ENCODE assay signal across 26 cellular contexts in genomic region chr6:149463781-149464180, GRCh38. TPM values are rescaled to one million over a fixed set of nuclear protein-coding genes. Genes with fewer than 3 reads are reported as not detected.
DNase-seq lines count a peak whose midpoint lies in the region; ATAC-seq and TF ChIP-seq lines count a peak whose summit lies in the region.
"Had no signal": no experiment of that assay in that cellular context is flagged by ENCODE, and none has a peak within 500 bp of the region (broad histone marks: within the 10 kb centered on the region; RNA-seq: fewer than 3 reads in every experiment).

No MANE protein-coding gene starts in this region.

- CTCF ChIA-PET in IMR-90 (lab: Yijun Ruan, JAX), result no interaction called here

- H2BK20ac ChIP-seq in IMR-90 (ENCODE audit: low read depth, low read length), result no peak overlapping the region

- H3K27ac ChIP-seq in IMR-90 (ENCODE audit: insufficient read depth, low read length) (no peak overlapping the region), fibroblast of lung (ENCODE audit: insufficient read depth, low read length) (no peak overlapping the region), osteoblast (ENCODE audit: low read depth, low read length) (no peak overlapping the region), vagina (no peak overlapping the region)
- H3K27ac ChIP-seq: C4-2B, cardiac muscle cell, prostate gland, SJSA1 had no signal

- peaks cover 23% of the 10 kb centered on the region for H3K4me1 Mint-ChIP-seq in activated CD4-positive, alpha-beta T cell treated with anti-CD3 and anti-CD28 coated beads, Interleukin-2, amount 10 ng/mL, durations not matched to agents 24 days and 14 days
- H3K4me1 Mint-ChIP-seq: natural killer cell had no signal

- peaks cover 62% of the 10 kb centered on the region for H3K36me3 Mint-ChIP-seq in activated CD4-positive, alpha-beta T cell treated with anti-CD3 and anti-CD28 coated beads, Interleukin-2, amount 10 ng/mL, durations not matched to agents 24 days and 14 days (ENCODE audit: low read depth)
- H3K36me3 Mint-ChIP-seq: natural killer cell had no signal

- no TSS peak for BruUV-seq in IMR-90 (replicated peaks; lab: Mats Ljungman, UMichigan)

- no peak for TF ChIP-seq RAD21 in IMR-90 (IDR thresholded peaks at IDR 0.05; ENCODE audit: low read length)

- WGBS in IMR-90 (ENCODE audit: extremely low coverage in 2 of 2, insufficient read length in 1 of 2), 2 experiments, result 54% methylated on average over 2 of the region's 4 CpGs; no CpG with 5 or more reads in 1 of the 2 experiments

- no peaks in the 10 kb centered on the region for H3K9me3 Mint-ChIP-seq in activated CD4-positive, alpha-beta T cell treated with anti-CD3 and anti-CD28 coated beads, Interleukin-2, amount 10 ng/mL, durations not matched to agents 24 days and 14 days
- H3K9me3 Mint-ChIP-seq: activated naive CD8-positive, alpha-beta T cell treated with anti-CD3 and anti-CD28 coated beads, Interleukin-2, amount 50 U/mL, for 24 hours; natural killer cell had no signal

- H3K4me2 ChIP-seq in IMR-90 (ENCODE audit: low read depth, low read length), result peak overlapping the region; percentile 20; the same call in 1 of the 2 replicates
- H3K4me2 ChIP-seq in fibroblast of lung (ENCODE audit: extremely low read depth, insufficient read depth, low read length), result no peak overlapping the region
- H3K4me2 ChIP-seq in osteoblast (ENCODE audit: insufficient read depth, low read length), result no peak overlapping the region

- H4K20me1 ChIP-seq in IMR-90 (ENCODE audit: insufficient read depth, low read length) (no peaks in the 10 kb centered on the region), fibroblast of lung (ENCODE audit: control insufficient read depth, extremely low read depth, insufficient read depth, low read length) (no peaks in the 10 kb centered on the region), osteoblast (ENCODE audit: insufficient read depth, low read length) (peaks cover 2% of the 10 kb centered on the region)

- no peak overlapping the region for H3K23ac ChIP-seq in IMR-90 (ENCODE audit: low read depth, low read length)

- no peak overlapping the region for H4K91ac ChIP-seq in IMR-90 (ENCODE audit: insufficient read depth, low read depth, low read length)

- H3K4me3 ChIP-seq in IMR-90 (ENCODE audit: insufficient read depth, low read depth, low read length), result no peak overlapping the region
- H3K4me3 ChIP-seq in fibroblast of lung (replicated peaks in 1 of 4; ENCODE audit: control extremely low read depth in 1 of 4, insufficient read depth in 1 of 4, low read depth in 3 of 4, low read length in 4 of 4), result no peak overlapping the region
- H3K4me3 ChIP-seq in osteoblast (ENCODE audit: insufficient read depth, low read length), result no peak overlapping the region
- no peak overlapping the region for H3K4me3 ChIP-seq in vagina
- H3K4me3 ChIP-seq: cardiac muscle cell, esophagus muscularis mucosa, prostate gland, SJSA1, spleen had no signal

- H2BK5ac ChIP-seq in IMR-90 (ENCODE audit: low read depth, low read length, poor library complexity, severe bottlenecking), result no peak overlapping the region

- H2AK5ac ChIP-seq in IMR-90 (ENCODE audit: low read depth, low read length), result peak overlapping the region; percentile 29; the same call in 1 of the 2 replicates

- POLR2A ChIA-PET in IMR-90 (lab: Charles Lee; ENCODE audit: unreplicated experiment), result no interaction called here

- in situ Hi-C loops in IMR-90 (cut with MboI; ENCODE audit: low sequenced_read_pairs), result no loop called here

- no peak overlapping the region for H3K56ac ChIP-seq in IMR-90 (ENCODE audit: extremely low read depth, insufficient read depth, low read length)

- ATAC-seq in IMR-90 (ENCODE audit: low read depth), result peak; percentile 83
- ATAC-seq: activated naive CD8-positive, alpha-beta T cell treated with anti-CD3 and anti-CD28 coated beads, Interleukin-2, amount 50 U/mL, for 24 hours; natural killer cell; PC-3 had no signal

- no peak overlapping the region for H4K8ac ChIP-seq in IMR-90 (ENCODE audit: low read depth in 2 of 2, low read length in 2 of 2)

- no peak for DNase-seq in activated CD4-positive, alpha-beta T cell treated with anti-CD3 and anti-CD28 coated beads, Interleukin-2, amount 10 ng/mL, durations not matched to agents 24 days and 14 days
- DNase-seq in activated CD4-positive, alpha-beta T cell treated with anti-CD3 and anti-CD28 coated beads, Interleukin-2, amount 50 U/mL, for 48 hours, result no peak
- DNase-seq in IMR-90 (peak; percentile 59), fibroblast of lung (ENCODE audit: low read depth in 2 of 2) (peak; percentile 29 to 38), osteoblast (ENCODE audit: insufficient read length, low spot score, missing footprints) (peak; percentile 76), posterior cingulate gyrus (no peak), vagina (ENCODE audit: extremely low spot score in 2 of 2) (no peak), NCI-H446 (lab: John Stamatoyannopoulos, UW) (no peak)
- DNase-seq: activated CD4-positive, alpha-beta T cell treated with anti-CD3 and anti-CD28 coated beads for 4 hours; activated naive CD8-positive, alpha-beta T cell treated with anti-CD3 and anti-CD28 coated beads, Interleukin-2, amount 50 U/mL, for 24 hours; DMS79; effector CD8-positive, alpha-beta T cell; GOT3; head of caudate nucleus; natural killer cell; NCI-H1417 treated with DMSO at 0.1 percent for 48 hours; PC-3; T1000; trophoblast cell had no signal

- no peak for TF ChIP-seq CTCF in IMR-90 (conservative IDR thresholded peaks at IDR 0.05; ENCODE audit: low read depth, low read length)
- TF ChIP-seq CTCF in fibroblast of lung (conservative IDR thresholded peaks at IDR 0.05 in 1 of 2, IDR thresholded peaks at IDR 0.05 in 1 of 2; ENCODE audit: low read depth in 1 of 2, low read length in 2 of 2), result no peak
- no peak for TF ChIP-seq CTCF in osteoblast (IDR thresholded peaks at IDR 0.05; ENCODE audit: extremely low read depth, low read depth, low read length)
- no peak for TF ChIP-seq CTCF in vagina (IDR thresholded peaks at IDR 0.05)

- H3K9me1 ChIP-seq in IMR-90 (ENCODE audit: insufficient read depth, low read length), result 0 out of 2 replicates have a peak, but pooled peaks cover 4% of the 10 kb centered on the region

- no peak overlapping the region for H3K18ac ChIP-seq in IMR-90 (ENCODE audit: low read depth, low read length)

- no peak overlapping the region for H3K4me3 Mint-ChIP-seq in activated CD4-positive, alpha-beta T cell treated with anti-CD3 and anti-CD28 coated beads, Interleukin-2, amount 10 ng/mL, durations not matched to agents 24 days and 14 days
- H3K4me3 Mint-ChIP-seq: activated naive CD8-positive, alpha-beta T cell treated with anti-CD3 and anti-CD28 coated beads, Interleukin-2, amount 50 U/mL, for 24 hours; natural killer cell had no signal

- H3K4me1 ChIP-seq in IMR-90 (ENCODE audit: control insufficient read depth, insufficient read depth, low read length), result peaks cover 8% of the 10 kb centered on the region
- H3K4me1 ChIP-seq in fibroblast of lung (ENCODE audit: control insufficient read depth, extremely low read depth, insufficient read depth, low read length), result peaks cover 3% of the 10 kb centered on the region
- H3K4me1 ChIP-seq in osteoblast (ENCODE audit: insufficient read depth, low read length), result peaks cover 18% of the 10 kb centered on the region
- no peaks in the 10 kb centered on the region for H3K4me1 ChIP-seq in vagina
- H3K4me1 ChIP-seq: prostate gland, SJSA1 had no signal

- no peak overlapping the region for H2BK120ac ChIP-seq in IMR-90 (ENCODE audit: low read depth, low read length)

- H2AFZ ChIP-seq in IMR-90 (replicated peaks; ENCODE audit: low read length, poor library complexity) (no peak overlapping the region), fibroblast of lung (ENCODE audit: low read length) (no peak overlapping the region), osteoblast (ENCODE audit: low read length) (no peak overlapping the region)

- TF ChIP-seq POLR2A in IMR-90 (IDR thresholded peaks at IDR 0.05; ENCODE audit: low read depth, low read length), result no peak
- TF ChIP-seq POLR2A in vagina (IDR thresholded peaks at IDR 0.05), result no peak

- H3K27me3 ChIP-seq in IMR-90 (ENCODE audit: control insufficient read depth, insufficient read depth, low read length) (peaks cover 5% of the 10 kb centered on the region; the same call in 1 of the 2 replicates), fibroblast of lung (ENCODE audit: control insufficient read depth, insufficient read depth, low read length) (peaks cover 9% of the 10 kb centered on the region), osteoblast (ENCODE audit: insufficient read depth, low read length) (no peaks in the 10 kb centered on the region), vagina (no peaks in the 10 kb centered on the region)
- H3K27me3 ChIP-seq: cardiac muscle cell, SJSA1, spleen had no signal

- no peak overlapping the region for H2AK9ac ChIP-seq in IMR-90 (replicated peaks; ENCODE audit: low read depth, low read length, poor library complexity)

- no peaks in the 10 kb centered on the region for H3K79me2 ChIP-seq in fibroblast of lung (ENCODE audit: control insufficient read depth, insufficient read depth, low read length)
- no peaks in the 10 kb centered on the region for H3K79me2 ChIP-seq in osteoblast (ENCODE audit: insufficient read depth, low read length)

- dilution Hi-C loops in IMR-90 (cut with HindIII; ENCODE audit: low sequenced_read_pairs, unreplicated experiment), result no loop called here

- intact Hi-C loops in activated CD4-positive, alpha-beta T cell treated with anti-CD3 and anti-CD28 coated beads, Interleukin-2, amount 10 ng/mL, durations not matched to agents 24 days and 14 days (cut with micrococcal nuclease), result no loop called here
- intact Hi-C loops in IMR-90 (cut with micrococcal nuclease) (no loop called here), posterior cingulate gyrus (cut with DNase I) (no loop called here), vagina (cut with DNase I) (no loop called here)

- H3K14ac ChIP-seq in IMR-90 (replicated peaks; ENCODE audit: low read depth, low read length), result no peak overlapping the region

- no peaks in the 10 kb centered on the region for H3K27me3 Mint-ChIP-seq in activated CD4-positive, alpha-beta T cell treated with anti-CD3 and anti-CD28 coated beads, Interleukin-2, amount 10 ng/mL, durations not matched to agents 24 days and 14 days
- H3K27me3 Mint-ChIP-seq: activated naive CD8-positive, alpha-beta T cell treated with anti-CD3 and anti-CD28 coated beads, Interleukin-2, amount 50 U/mL, for 24 hours had no signal

- no peak overlapping the region for H3K4ac ChIP-seq in IMR-90 (ENCODE audit: low read depth, low read length)

- H3K9ac ChIP-seq in IMR-90 (ENCODE audit: low read depth, low read length) (no peak overlapping the region), fibroblast of lung (ENCODE audit: insufficient read depth, low read length) (no peak overlapping the region)

- H3K9me3 ChIP-seq in IMR-90 (ENCODE audit: control insufficient read depth, insufficient read depth, low read length), result no peaks in the 10 kb centered on the region
- H3K9me3 ChIP-seq in fibroblast of lung (ENCODE audit: control insufficient read depth, insufficient read depth, low read depth, low read length), result no peaks in the 10 kb centered on the region
- no peaks in the 10 kb centered on the region for H3K9me3 ChIP-seq in osteoblast (ENCODE audit: low read depth, low read length)
- no peaks in the 10 kb centered on the region for H3K9me3 ChIP-seq in vagina
- H3K9me3 ChIP-seq: esophagus muscularis mucosa, prostate gland, SJSA1, spleen had no signal

- H3K79me1 ChIP-seq in IMR-90 (ENCODE audit: low read depth in 1 of 2, low read length in 2 of 2), result no peaks in the 10 kb centered on the region

- peak overlapping the region; percentile 57 for H3K27ac Mint-ChIP-seq in activated CD4-positive, alpha-beta T cell treated with anti-CD3 and anti-CD28 coated beads, Interleukin-2, amount 10 ng/mL, durations not matched to agents 24 days and 14 days
- H3K27ac Mint-ChIP-seq: activated naive CD8-positive, alpha-beta T cell treated with anti-CD3 and anti-CD28 coated beads, Interleukin-2, amount 50 U/mL, for 24 hours had no signal

- H4K5ac ChIP-seq in IMR-90 (ENCODE audit: low read depth, low read length), result no peak overlapping the region

- H3K36me3 ChIP-seq in IMR-90 (ENCODE audit: control insufficient read depth, insufficient read depth, low read length) (no peaks in the 10 kb centered on the region), fibroblast of lung (ENCODE audit: control insufficient read depth, insufficient read depth, low read length) (no peaks in the 10 kb centered on the region), osteoblast (ENCODE audit: insufficient read depth, low read length) (no peaks in the 10 kb centered on the region), vagina (no peaks in the 10 kb centered on the region)
- H3K36me3 ChIP-seq: cardiac muscle cell, esophagus muscularis mucosa, prostate gland, SJSA1 had no signal

- H2BK15ac ChIP-seq in IMR-90 (ENCODE audit: low read depth, low read length), result no peak overlapping the region; the same call in 2 of the 3 replicates

RNA-seq across cellular contexts. Expression of gene ZC3H12D, which starts 21.0 kb away (rescaled TPM):
- total RNA-seq in activated CD4-positive, alpha-beta T cell treated with anti-CD3 and anti-CD28 coated beads, Interleukin-2, amount 10 ng/mL, durations not matched to agents 24 days and 14 days, result 79.6 and 79.8 TPM in 2 replicates
- total RNA-seq in IMR-90 (2012; rRNA removed) (under 0.01 TPM in 1 of 2 replicates, not detected in the other), fibroblast of lung (under 0.01 and 0.17 TPM in 2 replicates), osteoblast (under 0.01 and 0.29 TPM in 2 replicates), vagina (2.2 TPM)
- polyA plus RNA-seq in IMR-90 (2012; rRNA removed) (0.07 and 0.12 TPM in 2 replicates), fibroblast of lung (0.01 TPM in 1 of 2 replicates, not detected in the other)
- under 0.01 and 0.01 TPM in 2 replicates for polyA plus RNA-seq in IMR-90 (2012; cell fraction: cytosol; rRNA removed)
- polyA plus RNA-seq in IMR-90 (2012; cell fraction: nucleus; rRNA removed; ENCODE audit: low replicate concordance), result 0.26 and 0.38 TPM in 2 replicates
- polyA plus RNA-seq in fibroblast of lung (2012), result not detected in 2 replicates
- polyA minus RNA-seq in fibroblast of lung (ENCODE audit: low replicate concordance), result not detected in 2 replicates
- total RNA-seq: lung microvascular endothelial cell, PC-3, SJSA1 had no signal

Comparison
In these comparisons a context has a peak if more than half of its experiments do, and no peak if none do; other contexts are left out.
1. DNase-seq: peak in IMR-90 (single experiment), fibroblast of lung (2 of 2) and osteoblast (single experiment); none in activated CD4-positive, alpha-beta T cell treated with anti-CD3 and anti-CD28 coated beads, Interleukin-2, amount 10 ng/mL, durations not matched to agents 24 days and 14 days (single experiment), activated CD4-positive, alpha-beta T cell treated with anti-CD3 and anti-CD28 coated beads, Interleukin-2, amount 50 U/mL, for 48 hours (0 of 2), posterior cingulate gyrus (0 of 10), vagina (0 of 2) and NCI-H446 (0 of 2).
2. RNA of gene ZC3H12D, which starts 21.0 kb away (total RNA-seq): 79.6 to 79.8 TPM in activated CD4-positive, alpha-beta T cell treated with anti-CD3 and anti-CD28 coated beads, Interleukin-2, amount 10 ng/mL, durations not matched to agents 24 days and 14 days; 2.2 TPM in vagina (single experiment), under 0.01 to 0.17 TPM in fibroblast of lung, under 0.01 TPM in IMR-90 and under 0.01 to 0.29 TPM in osteoblast; every median in the first group is over 10 times any median in the second.